35 cellular contexts compared by ENCODE assay signal in the genomic region with DNA sequence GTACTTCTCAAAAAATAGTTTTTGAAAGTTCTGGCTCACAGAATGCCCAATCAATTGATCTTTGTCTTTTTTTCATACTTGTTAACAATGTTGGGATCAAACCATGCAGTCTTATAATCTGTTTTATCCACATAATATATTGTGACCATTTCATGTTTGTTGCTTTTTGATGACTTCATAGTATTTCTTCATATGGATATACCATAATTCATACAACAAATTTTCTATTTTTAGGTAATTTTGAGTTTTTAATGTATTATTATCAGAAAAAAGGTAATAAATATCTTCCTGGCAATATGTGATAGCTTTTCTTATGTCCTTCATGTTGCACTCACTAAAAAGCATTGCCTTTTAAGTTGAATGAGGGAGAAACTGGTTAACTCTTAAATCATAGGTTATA. TPM values are rescaled to one million over a fixed set of nuclear protein-coding genes. Genes with fewer than 3 reads are reported as not detected.
"Had no signal": no experiment of that assay in that cellular context is flagged by ENCODE, and none has a peak within 500 bp of the region (broad histone marks: within the 10 kb centered on the region; RNA-seq: fewer than 3 reads in every experiment).

No MANE protein-coding gene starts in this region.

- H3K9me3 ChIP-seq: adrenal gland, ascending aorta, body of pancreas, breast epithelium had no signal

- DNase-seq: activated effector memory CD4-positive, alpha-beta T cell treated with anti-CD3 and anti-CD28 coated beads, Interleukin-2, amount 50 U/mL, for 16 hours; activated effector memory CD4-positive, alpha-beta T cell treated with Interleukin-2 at 50 U/mL for 16 hours; activated gamma-delta T cell; activated gamma-delta T cell treated with Interleukin-2 at 50 U/mL for 16 hours; activated naive CD4-positive, alpha-beta T cell; activated naive CD4-positive, alpha-beta T cell treated with anti-CD3 and anti-CD28 coated beads for 36 hours; activated naive CD4-positive, alpha-beta T cell treated with anti-CD3 and anti-CD28 coated beads, Interleukin-2, amount 10 ng/mL, durations not matched to agents 7 days and 5 days; activated naive CD4-positive, alpha-beta T cell treated with anti-CD3 and anti-CD28 coated beads, Interleukin-2, amount 50 U/mL, for 16 hours; activated naive CD4-positive, alpha-beta T cell treated with Interleukin-2 at 50 U/mL for 16 hours; activated naive CD8-positive, alpha-beta T cell treated with anti-CD3 and anti-CD28 coated beads for 36 hours; activated naive CD8-positive, alpha-beta T cell treated with anti-CD3 and anti-CD28 coated beads, Interleukin-2, amount 10 ng/mL, durations not matched to agents 7 days and 5 days; activated naive CD8-positive, alpha-beta T cell treated with anti-CD3 and anti-CD28 coated beads, Interleukin-2, amount 50 U/mL, for 24 hours; activated T-cell treated with anti-CD3 and anti-CD28 coated beads, Interleukin-2, amount 50 U/mL, for 1 hour; activated T-cell treated with anti-CD3 and anti-CD28 coated beads, Interleukin-2, amount 50 U/mL, for 24 hours; activated T-cell treated with anti-CD3 and anti-CD28 coated beads, Interleukin-2, amount 50 U/mL, for 4 hours; activated T-cell treated with anti-CD3 and anti-CD28 coated beads, Interleukin-2, amount 50 U/mL, for 48 hours; activated T-cell treated with anti-CD3 and anti-CD28 coated beads, Interleukin-2, amount 50 U/mL, for 72 hours; adrenal gland; amniotic stem cell; amygdala; anterior cingulate cortex; aorta; body of pancreas; brain microvascular endothelial cell; caudate nucleus; central memory CD4-positive, alpha-beta T cell; cerebellar nuclear complex had no signal

- H3K27ac ChIP-seq: adrenal gland, ascending aorta, body of pancreas, brain microvascular endothelial cell, breast epithelium, cardiac muscle cell had no signal

- H3K4me3 ChIP-seq: adrenal gland, ascending aorta, body of pancreas, breast epithelium, cardiac muscle cell had no signal

- H3K4me1 ChIP-seq: adrenal gland, ascending aorta, body of pancreas, breast epithelium had no signal

- FAIRE-seq: astrocyte, bronchial epithelial cell had no signal

- H3K36me3 ChIP-seq: adrenal gland, ascending aorta, brain microvascular endothelial cell, breast epithelium, cardiac muscle cell had no signal

- ATAC-seq: activated naive CD8-positive, alpha-beta T cell treated with anti-CD3 and anti-CD28 coated beads, Interleukin-2, amount 50 U/mL, for 24 hours; body of pancreas had no signal

- H3K27me3 ChIP-seq: adrenal gland, ascending aorta, body of pancreas, brain microvascular endothelial cell, breast epithelium, cardiac muscle cell had no signal

RNA-seq across cellular contexts. Expression of gene TBC1D26, which starts 44.8 kb away (rescaled TPM):
- total RNA-seq: activated T-cell treated with anti-CD3 and anti-CD28 coated beads, Interleukin-2, amount 50 U/mL, for 4 hours; activated T-helper 1 cell treated with anti-CD3 and anti-CD28 coated beads, Interleukin-12 subunit alpha, Interleukin-12 subunit beta, Interleukin-2, Interleukin-4 antibody, amounts not matched to agents 30 ng/mL and 10 ng/mL and 1 ng/mL, durations not matched to agents 14 hours and 24 hours and 36 hours; adrenal gland; aorta; ascending aorta; body of pancreas; bronchial epithelial cell; cardiac septum; chondrocyte had no signal
